Comparison of ENCODE assay signal across 1 cellular context in genomic region chr6:159959165-159959975, GRCh38.
TF ChIP-seq lines count a peak whose summit lies in the region.

No MANE protein-coding gene starts in this region.

TF ChIP-seq in K562, 482 proteins besides CTCF, POLR2A, EP300 and RAD21 (continued from another document):
- TF ChIP-seq CREB3 (tag; conservative IDR thresholded peaks at IDR 0.05; ENCODE audit: low read depth) (peak; percentile 41; the same call in 1 of the 2 replicates), MAX (CRISPR knock-in tag; IDR thresholded peaks at IDR 0.05) (0 out of 2 replicates have a peak, but pooled peaks have one; percentile 74), NR2C1 (IDR thresholded peaks at IDR 0.05) (no peak), NR2C1 (tag; IDR thresholded peaks at IDR 0.05) (0 out of 2 replicates have a peak, but pooled peaks have one; percentile 12), NR2C2 (CRISPR knock-in tag; IDR thresholded peaks at IDR 0.05) (0 out of 2 replicates have a peak, but pooled peaks have one; percentile 29), NR2C2 (tag; IDR thresholded peaks at IDR 0.05) (no peak; the same call in 1 of the 2 replicates)
